Comparison of ENCODE assay signal across 15 cellular contexts in the genomic region with DNA sequence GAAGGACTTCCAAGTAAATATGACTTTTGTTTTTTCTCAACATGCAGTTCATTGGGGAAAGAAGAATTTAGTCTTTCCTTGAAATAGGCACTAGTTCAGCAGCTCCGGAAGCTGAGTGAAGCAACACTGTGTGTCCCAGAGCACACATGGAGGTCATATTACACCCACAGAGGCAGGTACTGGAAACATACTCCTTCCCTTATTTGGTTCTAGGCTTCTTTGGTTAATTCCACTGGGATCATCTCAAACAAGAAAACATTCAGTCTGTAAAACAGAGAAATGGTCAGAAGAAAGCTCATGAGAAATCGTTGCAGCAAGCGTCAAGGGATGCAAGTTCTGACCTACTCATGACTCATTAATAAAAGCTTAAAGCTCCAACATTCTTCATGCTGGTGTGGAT.
"Had no signal": no experiment of that assay in that cellular context is flagged by ENCODE, and none has a peak within 500 bp of the region (broad histone marks: within the 10 kb centered on the region; RNA-seq: fewer than 3 reads in every experiment).

No MANE protein-coding gene starts in this region.

- ATAC-seq: activated naive CD8-positive, alpha-beta T cell treated with anti-CD3 and anti-CD28 coated beads, Interleukin-2, amount 50 U/mL, for 24 hours; gastrocnemius medialis; left lung; mucosa of descending colon; naive thymus-derived CD4-positive, alpha-beta T cell; upper lobe of right lung had no signal

- DNase-seq: activated CD4-positive, alpha-beta T cell treated with anti-CD3 and anti-CD28 coated beads for 1 hour; activated CD4-positive, alpha-beta T cell treated with anti-CD3 and anti-CD28 coated beads, Interleukin-2, amount 50 U/mL, for 4 hours; activated naive CD4-positive, alpha-beta T cell treated with anti-CD3 and anti-CD28 coated beads for 36 hours; activated naive CD8-positive, alpha-beta T cell treated with anti-CD3 and anti-CD28 coated beads, Interleukin-2, amount 50 U/mL, for 24 hours; cortex of kidney; effector CD8-positive, alpha-beta T cell; gastrocnemius medialis; islet precursor cell; left lung; mucosa of descending colon; naive thymus-derived CD4-positive, alpha-beta T cell; posterior cingulate gyrus; spleen; testis; upper lobe of right lung had no signal
